In the genomic region with DNA sequence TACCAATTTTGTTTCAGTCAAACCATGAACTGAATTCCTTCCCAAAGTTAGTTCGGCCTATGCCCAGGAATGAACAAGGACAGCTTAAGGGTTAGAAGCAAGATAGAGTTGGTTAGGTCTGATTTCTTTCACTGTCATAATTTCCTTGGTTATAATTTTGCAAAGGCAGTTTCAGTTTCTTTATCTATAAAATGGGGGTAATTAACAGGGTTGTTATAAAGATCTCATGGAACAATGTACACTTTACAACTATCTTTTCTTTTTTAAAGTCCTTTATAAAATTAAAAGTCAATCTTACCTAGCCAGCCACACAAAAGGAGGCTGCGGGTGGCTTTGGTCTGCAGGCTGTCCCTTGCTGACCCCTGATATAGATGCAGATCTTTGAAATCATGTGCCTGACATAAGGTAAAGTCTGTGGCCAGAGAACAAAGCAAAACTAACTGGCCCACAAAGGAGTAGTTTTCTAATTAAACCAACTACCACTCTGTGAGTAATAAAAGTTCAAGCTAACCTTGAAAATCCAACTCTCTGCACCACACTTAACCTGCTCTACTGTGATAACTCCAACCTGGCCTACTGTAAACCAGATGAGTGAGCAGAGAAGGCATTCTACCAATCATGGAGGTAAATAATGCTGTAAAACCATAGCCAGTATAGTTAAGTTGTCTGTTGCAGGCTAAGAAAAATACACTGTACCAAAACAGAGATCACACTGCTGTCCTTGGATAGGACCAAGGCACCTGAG, we compare ENCODE assay signal across 10 cellular contexts. TPM values are rescaled to one million over a fixed set of nuclear protein-coding genes. Genes with fewer than 3 reads are reported as not detected.
DNase-seq lines count a peak whose midpoint lies in the region; ATAC-seq and TF ChIP-seq lines count a peak whose summit lies in the region.
"Had no signal": no experiment of that assay in that cellular context is flagged by ENCODE, and none has a peak within 500 bp of the region (broad histone marks: within the 10 kb centered on the region; RNA-seq: fewer than 3 reads in every experiment).

No MANE protein-coding gene starts in this region.

- H3K4me3 ChIP-seq in hepatocyte, result no peak overlapping the region
- H3K4me3 ChIP-seq: A549 had no signal

- H3K36me3 ChIP-seq in hepatocyte (replicated peaks; ENCODE audit: insufficient read depth, low read depth), result no peaks in the 10 kb centered on the region

- no peak overlapping the region for H3K4me2 ChIP-seq in hepatocyte

- H3K36me3 Mint-ChIP-seq in activated CD4-positive, alpha-beta T cell treated with anti-CD3 and anti-CD28 coated beads, Interleukin-2, amount 10 ng/mL, durations not matched to agents 24 days and 14 days (ENCODE audit: low read depth), result peaks cover 65% of the 10 kb centered on the region
- peaks cover 87% of the 10 kb centered on the region for H3K36me3 Mint-ChIP-seq in activated CD8-positive, alpha-beta T cell treated with anti-CD3 and anti-CD28 coated beads for 36 hours (ENCODE audit: low read depth)
- peaks cover 85% of the 10 kb centered on the region for H3K36me3 Mint-ChIP-seq in stimulated activated naive CD8-positive, alpha-beta T cell treated with anti-CD3 and anti-CD28 coated beads, Interleukin-15, Interleukin-2, amounts not matched to agents 100 ng/mL and 50 ng/mL, for 24 hours (ENCODE audit: low read depth)

- no peak overlapping the region for H2AFZ ChIP-seq in hepatocyte

- CTCF ChIA-PET in activated CD8-positive, alpha-beta T cell treated with anti-CD3 and anti-CD28 coated beads for 36 hours (lab: Charles Lee), result interaction anchor here (1.2 to 2.9 kb wide), 2 partner anchors 10 to 50 kb away, joined by 5 to 14 read pairs; a partner anchor contains a TSS

- POLR2A ChIA-PET in activated CD8-positive, alpha-beta T cell treated with anti-CD3 and anti-CD28 coated beads for 36 hours (lab: Charles Lee), result interaction anchor here (0.8 to 9.0 kb wide), 7 partner anchors 11 to 65 kb away, joined by 3 to 168 read pairs (median 4); a partner anchor contains a TSS

- H3K4me1 Mint-ChIP-seq in activated CD4-positive, alpha-beta T cell treated with anti-CD3 and anti-CD28 coated beads, Interleukin-2, amount 10 ng/mL, durations not matched to agents 24 days and 14 days, result peaks cover 88% of the 10 kb centered on the region
- H3K4me1 Mint-ChIP-seq in activated CD8-positive, alpha-beta T cell treated with anti-CD3 and anti-CD28 coated beads for 36 hours (ENCODE audit: low read depth), result peaks cover 94% of the 10 kb centered on the region
- H3K4me1 Mint-ChIP-seq in stimulated activated naive CD8-positive, alpha-beta T cell treated with anti-CD3 and anti-CD28 coated beads, Interleukin-15, Interleukin-2, amounts not matched to agents 100 ng/mL and 50 ng/mL, for 24 hours (ENCODE audit: low read depth), result peaks cover 100% of the 10 kb centered on the region

- H3K27ac ChIP-seq in hepatocyte, result peak overlapping the region; percentile 65
- H3K27ac ChIP-seq: A549 had no signal

- H3K27me3 Mint-ChIP-seq in activated CD4-positive, alpha-beta T cell treated with anti-CD3 and anti-CD28 coated beads, Interleukin-2, amount 10 ng/mL, durations not matched to agents 24 days and 14 days, result no peaks in the 10 kb centered on the region
- no peaks in the 10 kb centered on the region for H3K27me3 Mint-ChIP-seq in activated CD8-positive, alpha-beta T cell treated with anti-CD3 and anti-CD28 coated beads for 36 hours
- no peaks in the 10 kb centered on the region for H3K27me3 Mint-ChIP-seq in stimulated activated naive CD8-positive, alpha-beta T cell treated with anti-CD3 and anti-CD28 coated beads, Interleukin-15, Interleukin-2, amounts not matched to agents 100 ng/mL and 50 ng/mL, for 24 hours

- no peaks in the 10 kb centered on the region for H3K9me3 Mint-ChIP-seq in activated CD4-positive, alpha-beta T cell treated with anti-CD3 and anti-CD28 coated beads, Interleukin-2, amount 10 ng/mL, durations not matched to agents 24 days and 14 days
- peaks cover 2% of the 10 kb centered on the region for H3K9me3 Mint-ChIP-seq in activated CD8-positive, alpha-beta T cell treated with anti-CD3 and anti-CD28 coated beads for 36 hours
- no peaks in the 10 kb centered on the region for H3K9me3 Mint-ChIP-seq in stimulated activated naive CD8-positive, alpha-beta T cell treated with anti-CD3 and anti-CD28 coated beads, Interleukin-15, Interleukin-2, amounts not matched to agents 100 ng/mL and 50 ng/mL, for 24 hours

- H3K4me3 Mint-ChIP-seq in activated CD4-positive, alpha-beta T cell treated with anti-CD3 and anti-CD28 coated beads, Interleukin-2, amount 10 ng/mL, durations not matched to agents 24 days and 14 days, result peak overlapping the region; percentile 79
- H3K4me3 Mint-ChIP-seq in activated CD8-positive, alpha-beta T cell treated with anti-CD3 and anti-CD28 coated beads for 36 hours, result peak overlapping the region; percentile 70
- H3K4me3 Mint-ChIP-seq in stimulated activated naive CD8-positive, alpha-beta T cell treated with anti-CD3 and anti-CD28 coated beads, Interleukin-15, Interleukin-2, amounts not matched to agents 100 ng/mL and 50 ng/mL, for 24 hours, result peak overlapping the region; percentile 84

- no peak for TF ChIP-seq CTCF in activated CD8-positive, alpha-beta T cell treated with anti-CD3 and anti-CD28 coated beads for 36 hours (IDR thresholded peaks at IDR 0.05)
- no peak for TF ChIP-seq CTCF in hepatocyte (IDR thresholded peaks at IDR 0.05; ENCODE audit: poor library complexity)

- peaks cover 27% of the 10 kb centered on the region for H3K79me2 ChIP-seq in hepatocyte

- H3K27ac Mint-ChIP-seq in activated CD4-positive, alpha-beta T cell treated with anti-CD3 and anti-CD28 coated beads, Interleukin-2, amount 10 ng/mL, durations not matched to agents 24 days and 14 days, result peak overlapping the region; percentile 98
- peak overlapping the region; percentile 99 for H3K27ac Mint-ChIP-seq in activated CD8-positive, alpha-beta T cell treated with anti-CD3 and anti-CD28 coated beads for 36 hours
- H3K27ac Mint-ChIP-seq in stimulated activated naive CD8-positive, alpha-beta T cell treated with anti-CD3 and anti-CD28 coated beads, Interleukin-15, Interleukin-2, amounts not matched to agents 100 ng/mL and 50 ng/mL, for 24 hours, result peak overlapping the region; percentile 96

- H3K9me3 ChIP-seq in hepatocyte (ENCODE audit: low read depth), result no peaks in the 10 kb centered on the region
- H3K9me3 ChIP-seq: A549 had no signal

- H4K20me1 ChIP-seq in hepatocyte (ENCODE audit: insufficient read depth, poor library complexity, severe bottlenecking), result no peaks in the 10 kb centered on the region

- H3K9me2 ChIP-seq in hepatocyte (replicated peaks; ENCODE audit: insufficient read depth), result no peaks in the 10 kb centered on the region

- 86% methylated on average over 2 of the region's 2 CpGs for WGBS in hepatocyte (ENCODE audit: low lambda C conversion rate, missing lambda C conversion rate)

- H3K27me3 ChIP-seq in hepatocyte, result no peaks in the 10 kb centered on the region

- peak; percentile 72 for DNase-seq in activated CD4-positive, alpha-beta T cell treated with anti-CD3 and anti-CD28 coated beads, Interleukin-2, amount 10 ng/mL, durations not matched to agents 24 days and 14 days
- no peak for DNase-seq in activated CD4-positive, alpha-beta T cell treated with anti-CD3 and anti-CD28 coated beads, Interleukin-2, amount 50 U/mL, for 48 hours
- DNase-seq in activated CD8-positive, alpha-beta T cell treated with anti-CD3 and anti-CD28 coated beads for 36 hours, result no peak
- DNase-seq in hepatocyte (ENCODE audit: low spot score) (no peak), NCI-H2227 treated with DMSO at 0.1 percent for 48 hours (lab: John Stamatoyannopoulos, UW) (no peak), SKM-1 (lab: John Stamatoyannopoulos, UW; ENCODE audit: unreplicated experiment) (no peak)
- DNase-seq: NCI-H146 had no signal

- H3K4me1 ChIP-seq in hepatocyte (ENCODE audit: insufficient read depth), result no peaks in the 10 kb centered on the region

- intact Hi-C loops in activated CD4-positive, alpha-beta T cell treated with anti-CD3 and anti-CD28 coated beads, Interleukin-2, amount 10 ng/mL, durations not matched to agents 24 days and 14 days (cut with micrococcal nuclease), result loop anchor here (2.0 to 10.0 kb wide), 7 partner anchors 238 to 1668 kb away; a partner anchor contains a TSS
- intact Hi-C loops in activated CD8-positive, alpha-beta T cell treated with anti-CD3 and anti-CD28 coated beads for 36 hours (cut with micrococcal nuclease), result loop anchor here (1.0 to 5.0 kb wide), 3 partner anchors 9 to 153 kb away; a partner anchor contains a TSS

- ATAC-seq in activated CD8-positive, alpha-beta T cell treated with anti-CD3 and anti-CD28 coated beads for 36 hours, result peak; percentile 19
- ATAC-seq in HG03039 (IDR thresholded peaks at IDR 0.05; ENCODE audit: unreplicated experiment), result no peak

RNA-seq across cellular contexts. Expression of a gene that starts 49.5 kb away (rescaled TPM):
- 180 and 181 TPM in 2 replicates for total RNA-seq in activated CD4-positive, alpha-beta T cell treated with anti-CD3 and anti-CD28 coated beads, Interleukin-2, amount 10 ng/mL, durations not matched to agents 24 days and 14 days
- total RNA-seq in activated CD8-positive, alpha-beta T cell treated with anti-CD3 and anti-CD28 coated beads for 36 hours, result 100 to 1,000 TPM; 167 to 168 TPM
- total RNA-seq in hepatocyte, result 86.8 and 96.1 TPM in 2 replicates
- 48.2 and 54.4 TPM in 2 replicates for polyA plus RNA-seq in hepatocyte
